ENCODE assay signal across 9 cellular contexts in the genomic region with DNA sequence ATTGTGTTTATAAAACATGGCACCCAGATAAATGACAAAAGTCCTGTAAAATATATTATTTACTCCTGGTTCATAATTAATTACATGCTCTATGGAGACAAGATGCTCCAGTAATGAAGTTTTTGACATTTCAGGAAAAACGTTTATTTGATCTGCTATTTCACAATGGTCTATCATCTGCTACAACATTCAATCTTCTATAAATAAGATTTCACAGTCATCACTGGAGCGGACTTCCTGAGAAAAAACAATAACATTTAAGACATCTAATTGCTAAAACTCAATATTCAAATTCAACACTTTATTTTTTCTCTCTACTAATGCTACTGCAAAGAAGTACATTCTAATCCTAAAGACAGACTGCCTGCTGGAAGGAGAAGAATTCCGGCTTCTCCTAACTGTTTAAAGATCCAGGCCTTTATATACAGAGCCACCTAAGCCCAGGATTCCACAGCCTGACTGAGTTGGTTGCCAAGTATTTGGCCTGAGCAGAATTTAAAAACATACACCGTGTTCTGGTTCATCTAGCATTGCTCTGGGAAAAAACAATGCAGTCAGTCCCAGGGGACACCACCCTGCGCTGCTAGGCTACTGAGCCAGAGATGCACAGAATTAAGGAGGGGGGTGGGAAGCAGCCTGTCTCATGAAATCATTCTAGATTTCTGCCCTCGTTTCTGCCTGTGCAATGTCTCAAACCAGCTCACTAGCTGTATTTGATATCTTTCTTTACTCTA. TPM values are rescaled to one million over a fixed set of nuclear protein-coding genes. Genes with fewer than 3 reads are reported as not detected.
DNase-seq lines count a peak whose midpoint lies in the region; ATAC-seq, FAIRE-seq and TF ChIP-seq lines count a peak whose summit lies in the region.
"Had no signal": no experiment of that assay in that cellular context is flagged by ENCODE, and none has a peak within 500 bp of the region (broad histone marks: within the 10 kb centered on the region; RNA-seq: fewer than 3 reads in every experiment).

No MANE protein-coding gene starts in this region.

- no peaks in the 10 kb centered on the region for H3K36me3 ChIP-seq in PC-3 (ENCODE audit: low read depth, low read length)
- no peaks in the 10 kb centered on the region for H3K36me3 ChIP-seq in kidney (ENCODE audit: control insufficient read depth in 1 of 2, insufficient read depth in 2 of 2, low read length in 2 of 2)

- POLR2A ChIA-PET in PC-3 (lab: Charles Lee; ENCODE audit: unreplicated experiment), result no interaction called here
- POLR2A ChIA-PET in activated CD8-positive, alpha-beta T cell treated with anti-CD3 and anti-CD28 coated beads for 36 hours (lab: Charles Lee), result no interaction called here

- no peak overlapping the region for H3K9ac ChIP-seq in PC-3 (ENCODE audit: low read length)
- H3K9ac ChIP-seq in kidney (ENCODE audit: low read length in 2 of 2), result no peak overlapping the region

- DNase-seq in PC-3, result no peak
- peak; percentile 44 for DNase-seq in glutamatergic neuron
- peak; percentile 23 for DNase-seq in renal cortical epithelial cell (ENCODE audit: low read depth)
- no peak for DNase-seq in HCEC 1CT
- DNase-seq in activated CD8-positive, alpha-beta T cell treated with anti-CD3 and anti-CD28 coated beads for 36 hours, result no peak
- no peak for DNase-seq in KBM-7
- DNase-seq in kidney, result no peak
- DNase-seq: stimulated activated CD4-positive, alpha-beta T cell treated with anti-CD3 and anti-CD28 coated beads, Interleukin-4, amount 100 ng/mL, for 24 hours had no signal

- no peaks in the 10 kb centered on the region for H3K79me2 ChIP-seq in PC-3 (ENCODE audit: low read length)

- H3K27ac Mint-ChIP-seq in glutamatergic neuron (ENCODE audit: unreplicated experiment), result no peak overlapping the region
- H3K27ac Mint-ChIP-seq in activated CD8-positive, alpha-beta T cell treated with anti-CD3 and anti-CD28 coated beads for 36 hours, result no peak overlapping the region

- H3K27ac ChIP-seq in PC-3 (ENCODE audit: low read length) (no peak overlapping the region), kidney (ENCODE audit: low read depth in 2 of 2, low read length in 2 of 2) (no peak overlapping the region)

- no peak overlapping the region for H3K4me2 ChIP-seq in PC-3 (ENCODE audit: low read length)

- H3K9me2 ChIP-seq in PC-3 (replicated peaks; ENCODE audit: low read length), result no peaks in the 10 kb centered on the region

- intact Hi-C loops in PC-3 (cut with micrococcal nuclease), result no loop called here
- intact Hi-C loops in activated CD8-positive, alpha-beta T cell treated with anti-CD3 and anti-CD28 coated beads for 36 hours (cut with micrococcal nuclease), result no loop called here
- intact Hi-C loops in kidney (cut with DNase I), result no loop called here

- H3K4me3 ChIP-seq in PC-3 (ENCODE audit: low read length) (no peak overlapping the region), kidney (ENCODE audit: low read length in 2 of 2) (no peak overlapping the region)

- peaks cover 39% of the 10 kb centered on the region for H3K27me3 ChIP-seq in PC-3 (ENCODE audit: low read length)

- H3K9me3 ChIP-seq in PC-3 (ENCODE audit: low read length) (no peaks in the 10 kb centered on the region), kidney (ENCODE audit: control insufficient read depth in 1 of 2, low read length in 2 of 2) (no peaks in the 10 kb centered on the region)

- peaks cover 2% of the 10 kb centered on the region for H3K27me3 Mint-ChIP-seq in glutamatergic neuron (ENCODE audit: unreplicated experiment)
- H3K27me3 Mint-ChIP-seq in activated CD8-positive, alpha-beta T cell treated with anti-CD3 and anti-CD28 coated beads for 36 hours, result peaks cover 2% of the 10 kb centered on the region

- CTCF ChIA-PET in PC-3 (lab: Charles Lee), result no interaction called here
- CTCF ChIA-PET in activated CD8-positive, alpha-beta T cell treated with anti-CD3 and anti-CD28 coated beads for 36 hours (lab: Charles Lee), result no interaction called here

- no peaks in the 10 kb centered on the region for H3K4me1 ChIP-seq in PC-3 (ENCODE audit: insufficient read depth, low read length)
- peaks cover 0 to 8% of the 10 kb centered on the region in 2 donors for H3K4me1 ChIP-seq in kidney (ENCODE audit: control insufficient read depth in 1 of 2, insufficient read depth in 1 of 2, low read depth in 1 of 2, low read length in 2 of 2)

- TF ChIP-seq CTCF in PC-3 (conservative IDR thresholded peaks at IDR 0.05; ENCODE audit: low read depth, low read length) (no peak), glutamatergic neuron (IDR thresholded peaks at IDR 0.05; ENCODE audit: partially characterized antibody, unreplicated experiment) (no peak), kidney (IDR thresholded peaks at IDR 0.05; ENCODE audit: borderline replicate concordance, extremely low read depth, insufficient read depth) (no peak)
- no peak for TF ChIP-seq CTCF in activated CD8-positive, alpha-beta T cell treated with anti-CD3 and anti-CD28 coated beads for 36 hours (IDR thresholded peaks at IDR 0.05)

- peaks cover 2% of the 10 kb centered on the region for H3K9me3 Mint-ChIP-seq in glutamatergic neuron (ENCODE audit: unreplicated experiment)
- no peaks in the 10 kb centered on the region for H3K9me3 Mint-ChIP-seq in activated CD8-positive, alpha-beta T cell treated with anti-CD3 and anti-CD28 coated beads for 36 hours

- FAIRE-seq in kidney (lab: Jason Lieb, UNC), result no peak

- peaks cover 16% of the 10 kb centered on the region for H3K4me1 Mint-ChIP-seq in glutamatergic neuron (ENCODE audit: low read depth, unreplicated experiment)
- no peaks in the 10 kb centered on the region for H3K4me1 Mint-ChIP-seq in activated CD8-positive, alpha-beta T cell treated with anti-CD3 and anti-CD28 coated beads for 36 hours (ENCODE audit: low read depth)

- H3K36me3 Mint-ChIP-seq in glutamatergic neuron (ENCODE audit: unreplicated experiment), result no peaks in the 10 kb centered on the region
- no peaks in the 10 kb centered on the region for H3K36me3 Mint-ChIP-seq in activated CD8-positive, alpha-beta T cell treated with anti-CD3 and anti-CD28 coated beads for 36 hours (ENCODE audit: low read depth)

- in situ Hi-C loops in KBM-7 (cut with MboI; ENCODE audit: low pct_unique_long_range_greater_than_20kb, low sequenced_read_pairs), result no loop called here

- H4K20me1 ChIP-seq in PC-3 (ENCODE audit: low read length), result no peaks in the 10 kb centered on the region

- no peaks in the 10 kb centered on the region for H3F3A ChIP-seq in PC-3 (ENCODE audit: low read length, unreplicated experiment)

- H3K4me3 Mint-ChIP-seq in glutamatergic neuron (ENCODE audit: unreplicated experiment), result no peak overlapping the region
- no peak overlapping the region for H3K4me3 Mint-ChIP-seq in activated CD8-positive, alpha-beta T cell treated with anti-CD3 and anti-CD28 coated beads for 36 hours

- no peak overlapping the region for H2AFZ ChIP-seq in PC-3 (ENCODE audit: low read length)

- no TSS peak for BruUV-seq in PC-3 (replicated peaks; lab: Mats Ljungman, UMichigan)

- ATAC-seq in GM18867 (IDR thresholded peaks at IDR 0.05; ENCODE audit: unreplicated experiment) (peak; percentile 52), PC-3 (peak; percentile 18; the same call in 1 of the 2 replicates)
- ATAC-seq in activated CD8-positive, alpha-beta T cell treated with anti-CD3 and anti-CD28 coated beads for 36 hours, result no peak

RNA-seq across cellular contexts. Expression of a gene that starts 58.0 kb away (rescaled TPM):
- 5.8 TPM in 2 replicates for total RNA-seq in PC-3 (2014; rRNA removed)
- 1.4 TPM for total RNA-seq in glutamatergic neuron (ENCODE audit: unreplicated experiment)
- 0.45 and 0.52 TPM in 2 replicates for total RNA-seq in renal cortical epithelial cell
- total RNA-seq in activated CD8-positive, alpha-beta T cell treated with anti-CD3 and anti-CD28 coated beads for 36 hours, result not detected
- total RNA-seq in kidney, result 58.8 TPM
- 10.9 TPM for polyA plus RNA-seq in kidney (ENCODE audit: insufficient read depth, low read depth, low replicate concordance)

Comparison
In these comparisons a context has a peak if more than half of its experiments do, and no peak if none do; other contexts are left out.
1. DNase-seq: peak in glutamatergic neuron (single experiment) and renal cortical epithelial cell (single experiment); none in PC-3 (single experiment), HCEC 1CT (single experiment), activated CD8-positive, alpha-beta T cell treated with anti-CD3 and anti-CD28 coated beads for 36 hours (single experiment), KBM-7 (single experiment) and kidney (single experiment).